Comparison of ENCODE assay signal across 10 cellular contexts in the genomic region with DNA sequence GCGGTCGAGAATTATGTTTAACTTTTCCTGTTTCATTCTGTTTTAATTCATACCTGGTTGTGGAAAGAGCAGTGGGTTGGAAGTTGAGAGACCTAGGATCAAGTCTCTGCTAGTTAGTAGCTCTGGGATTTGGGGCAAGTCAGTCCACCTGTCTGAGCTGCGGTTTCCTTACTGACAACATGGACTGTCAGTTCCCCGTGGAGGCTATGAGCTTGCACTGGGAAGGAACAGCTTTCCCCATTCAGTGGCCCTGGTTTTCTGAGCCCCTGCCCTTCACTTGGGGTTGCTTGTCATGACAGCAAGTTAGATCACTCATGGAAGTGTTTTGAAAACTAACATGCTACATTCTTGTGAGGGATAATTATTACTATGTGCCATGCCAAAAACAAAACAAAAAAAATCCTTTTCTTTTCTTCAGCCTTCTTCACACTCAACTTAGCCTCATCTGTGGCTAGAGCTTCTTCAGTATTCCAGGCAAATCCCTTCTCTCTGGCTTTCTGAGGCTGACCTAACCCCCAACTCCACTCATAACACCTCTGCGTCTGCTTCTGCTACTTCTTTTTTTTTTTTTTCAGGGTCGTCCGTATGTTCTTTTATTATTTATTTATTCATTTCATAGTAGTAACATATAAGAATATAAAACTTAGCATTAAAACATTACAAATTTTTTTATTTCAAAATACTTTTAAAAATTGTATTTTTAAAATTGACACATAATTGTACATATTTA. TPM values are rescaled to one million over a fixed set of nuclear protein-coding genes. Genes with fewer than 3 reads are reported as not detected.
DNase-seq lines count a peak whose midpoint lies in the region; ATAC-seq and TF ChIP-seq lines count a peak whose summit lies in the region.
"Had no signal": no experiment of that assay in that cellular context is flagged by ENCODE, and none has a peak within 500 bp of the region (broad histone marks: within the 10 kb centered on the region; RNA-seq: fewer than 3 reads in every experiment).

No MANE protein-coding gene starts in this region.

- no peaks in the 10 kb centered on the region for H3K36me3 ChIP-seq in upper lobe of left lung

- intact Hi-C loops in activated CD4-positive, alpha-beta T cell treated with anti-CD3 and anti-CD28 coated beads for 36 hours (cut with DNase I, micrococcal nuclease) = loop anchor here in 1 of 2 experiments (1.0 kb wide), 1 partner anchor 43 kb away; a partner anchor contains a TSS
- intact Hi-C loops in left colon (cut with DNase I, micrococcal nuclease) = no loop called here

- peak overlapping the region; percentile 91 for H3K27ac Mint-ChIP-seq in activated CD4-positive, alpha-beta T cell treated with anti-CD3 and anti-CD28 coated beads for 36 hours

- CTCF ChIA-PET in activated CD4-positive, alpha-beta T cell treated with anti-CD3 and anti-CD28 coated beads for 36 hours (lab: Charles Lee) = interaction anchor here (0.9 to 2.9 kb wide), 8 partner anchors 10 to 120 kb away, joined by 3 to 16 read pairs (median 4); no protein-coding TSS in a partner anchor

- H3K4me3 Mint-ChIP-seq in activated CD4-positive, alpha-beta T cell treated with anti-CD3 and anti-CD28 coated beads for 36 hours = no peak overlapping the region
- H3K4me3 Mint-ChIP-seq: B cell had no signal

- POLR2A ChIA-PET in activated CD4-positive, alpha-beta T cell treated with anti-CD3 and anti-CD28 coated beads for 36 hours (lab: Charles Lee) = interaction anchor here (0.7 to 2.1 kb wide), 8 partner anchors 8 to 105 kb away, joined by 3 to 21 read pairs (median 3); a partner anchor contains a TSS

- TF ChIP-seq EP300 in upper lobe of left lung (IDR thresholded peaks at IDR 0.05) = no peak

- H3K9me3 Mint-ChIP-seq in activated CD4-positive, alpha-beta T cell treated with anti-CD3 and anti-CD28 coated beads for 36 hours (ENCODE audit: low read depth) = no peaks in the 10 kb centered on the region

- H3K9me3 ChIP-seq in upper lobe of left lung = no peaks in the 10 kb centered on the region

- ATAC-seq in activated CD4-positive, alpha-beta T cell treated with anti-CD3 and anti-CD28 coated beads for 36 hours = peak; percentile 3
- peak; percentile 18 for ATAC-seq in left colon
- no peak for ATAC-seq in upper lobe of left lung (ENCODE audit: low FRiP score in 2 of 2)

- H3K27me3 Mint-ChIP-seq in activated CD4-positive, alpha-beta T cell treated with anti-CD3 and anti-CD28 coated beads for 36 hours = peaks cover 5% of the 10 kb centered on the region

- H3K4me1 ChIP-seq in upper lobe of left lung = peaks cover 23 to 41% (median 36%) of the 10 kb centered on the region in 4 donors

- 54 to 61% methylated on average over 7 of the region's 7 CpGs for WGBS in upper lobe of left lung, 2 donors

- no peak for TF ChIP-seq CTCF in upper lobe of left lung (IDR thresholded peaks at IDR 0.05)

- H3K4me1 Mint-ChIP-seq in activated CD4-positive, alpha-beta T cell treated with anti-CD3 and anti-CD28 coated beads for 36 hours = peaks cover 29% of the 10 kb centered on the region

- no peak for TF ChIP-seq POLR2A in upper lobe of left lung (IDR thresholded peaks at IDR 0.05)

- no peaks in the 10 kb centered on the region for H3K36me3 Mint-ChIP-seq in activated CD4-positive, alpha-beta T cell treated with anti-CD3 and anti-CD28 coated beads for 36 hours (ENCODE audit: low read depth)

- H3K4me3 ChIP-seq in upper lobe of left lung = no peak overlapping the region

- no peak for DNase-seq in activated CD4-positive, alpha-beta T cell treated with anti-CD3 and anti-CD28 coated beads for 36 hours
- DNase-seq in activated CD4-positive, alpha-beta T cell treated with anti-CD3 and anti-CD28 coated beads, Interleukin-2, amount 50 U/mL, for 48 hours = no peak
- peak; percentile 66 for DNase-seq in amniotic epithelial cell (ENCODE audit: low read depth)
- DNase-seq in left colon = peak in 1 of 2 donors; percentile 16
- no peak for DNase-seq in upper lobe of left lung
- no peak for DNase-seq in SHP77 treated with DMSO at 0.1 percent for 48 hours (lab: John Stamatoyannopoulos, UW)
- no peak for DNase-seq in stimulated activated naive CD4-positive, alpha-beta T cell treated with Interleukin-2 at 50 U/mL for 16 hours (lab: John Stamatoyannopoulos, UW)
- DNase-seq in hypothalamus (lab: John Stamatoyannopoulos, UW) = no peak
- DNase-seq: activated CD4-positive, alpha-beta T cell treated with anti-CD3 and anti-CD28 coated beads, Interleukin-2, amount 50 U/mL, for 4 hours had no signal

- peak overlapping the region; percentile 87 to 91 (median 89) for H3K27ac ChIP-seq in upper lobe of left lung

- no peaks in the 10 kb centered on the region for H3K27me3 ChIP-seq in upper lobe of left lung

RNA-seq across cellular contexts. Expression of a gene that starts 43.0 kb away (rescaled TPM):
- total RNA-seq in activated CD4-positive, alpha-beta T cell treated with anti-CD3 and anti-CD28 coated beads for 36 hours = 10 to 100 TPM; 34.1 to 44.3 TPM
- total RNA-seq in left colon = 10 to 100 TPM; 36.9 to 37.5 TPM
- 10 to 100 TPM; 14.4 to 54.6 (median 36.7) TPM for total RNA-seq in upper lobe of left lung

Comparison
In these comparisons a context has a peak if more than half of its experiments do, and no peak if none do; other contexts are left out.
1. ATAC-seq: peak in activated CD4-positive, alpha-beta T cell treated with anti-CD3 and anti-CD28 coated beads for 36 hours (single experiment) and left colon (single experiment); none in upper lobe of left lung (0 of 2).